Comparison of ENCODE assay signal across 21 cellular contexts in genomic region chrX:34546366-34546765, GRCh38.
"Had no signal": no experiment of that assay in that cellular context is flagged by ENCODE, and none has a peak within 500 bp of the region (broad histone marks: within the 10 kb centered on the region; RNA-seq: fewer than 3 reads in every experiment).

No MANE protein-coding gene starts in this region.

- H3K4me3 ChIP-seq: esophagus squamous epithelium, right lobe of liver, stomach had no signal

- H3K9me3 ChIP-seq: esophagus squamous epithelium, right lobe of liver, stomach had no signal

- FAIRE-seq: islet of Langerhans, TTC549 had no signal

- H3K27me3 ChIP-seq: esophagus squamous epithelium, stomach had no signal

- H3K36me3 ChIP-seq: esophagus squamous epithelium, right lobe of liver, stomach had no signal

- DNase-seq: activated CD4-positive, alpha-beta T cell treated with anti-CD3 and anti-CD28 coated beads for 36 hours; activated CD4-positive, alpha-beta T cell treated with anti-CD3 and anti-CD28 coated beads, Interleukin-2, amount 50 U/mL, for 48 hours; amygdala; central memory CD4-positive, alpha-beta T cell; cortex of kidney; effector CD4-positive, alpha-beta T cell; esophagus squamous epithelium; foreskin melanocyte; glutamatergic neuron; hippocampal formation; left cardiac atrium; mesendoderm; naive thymus-derived CD4-positive, alpha-beta T cell; right lobe of liver; stimulated activated CD4-positive, alpha-beta T cell treated with anti-CD3 and anti-CD28 coated beads, Interleukin-4, amount 100 ng/mL, for 24 hours; stomach; SW 1271 had no signal

- ATAC-seq: activated CD4-positive, alpha-beta T cell treated with anti-CD3 and anti-CD28 coated beads for 36 hours; left cardiac atrium; naive thymus-derived CD4-positive, alpha-beta T cell; right lobe of liver; stimulated activated effector memory CD8-positive, alpha-beta T cell treated with anti-CD3 and anti-CD28 coated beads, Interleukin-12 subunit alpha, Interleukin-12 subunit beta, amount 100 ng/mL, for 72 hours; WTC11 had no signal

- H3K4me1 ChIP-seq: esophagus squamous epithelium, right lobe of liver, stomach had no signal

- H3K27ac ChIP-seq: esophagus squamous epithelium, right lobe of liver, stomach had no signal
